Comparison of ENCODE assay signal across 13 cellular contexts in the genomic region with DNA sequence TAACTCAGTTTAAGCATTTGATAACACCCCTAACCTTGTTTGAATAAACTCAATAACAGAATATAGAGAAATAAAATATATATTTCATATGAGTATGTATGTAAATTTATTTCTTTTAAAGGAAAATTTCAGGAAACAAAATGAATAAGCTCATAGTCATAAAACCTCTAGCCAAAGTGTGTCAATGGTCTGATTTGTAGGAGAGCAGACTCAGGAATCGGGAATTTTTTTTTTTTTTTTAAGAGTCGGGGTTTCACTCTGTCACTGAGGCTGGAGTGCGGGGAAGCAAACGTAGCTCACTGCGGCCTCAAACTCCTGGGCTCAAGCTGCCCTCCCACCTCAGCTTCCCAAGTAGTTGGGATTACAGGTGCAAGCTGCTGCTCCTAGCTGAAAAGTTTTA. TPM values are rescaled to one million over a fixed set of nuclear protein-coding genes. Genes with fewer than 3 reads are reported as not detected.
A peak's percentile ranks its signal among the peaks of the same experiment; 100 is the strongest.
DNase-seq lines count a peak whose midpoint lies in the region; ATAC-seq and TF ChIP-seq lines count a peak whose summit lies in the region.
"Had no signal": no experiment of that assay in that cellular context is flagged by ENCODE, and none has a peak within 500 bp of the region (broad histone marks: within the 10 kb centered on the region; RNA-seq: fewer than 3 reads in every experiment).

No MANE protein-coding gene starts in this region.

- no peak overlapping the region for H3K27ac Mint-ChIP-seq in progenitor cell of endocrine pancreas

- DNase-seq in HCEC 1CT = peak; percentile 5
- no peak for DNase-seq in tibial artery
- no peak for DNase-seq in progenitor cell of endocrine pancreas (ENCODE audit: low spot score, unreplicated experiment)
- no peak for DNase-seq in DMS153 treated with DMSO at 0.1 percent for 48 hours (lab: John Stamatoyannopoulos, UW; ENCODE audit: unreplicated experiment)
- DNase-seq: activated naive CD4-positive, alpha-beta T cell; Caco-2; KG1; NCI-H187 had no signal

- TF ChIP-seq CTCF in WI38 (IDR thresholded peaks at IDR 0.05; ENCODE audit: low read depth, low read length) (no peak), gastroesophageal sphincter (IDR thresholded peaks at IDR 0.05) (no peak), tibial artery (IDR thresholded peaks at IDR 0.05) (no peak), progenitor cell of endocrine pancreas (IDR thresholded peaks at IDR 0.05; ENCODE audit: unreplicated experiment) (no peak)

- H3K9me3 ChIP-seq in gastroesophageal sphincter (no peaks in the 10 kb centered on the region), tibial artery (no peaks in the 10 kb centered on the region)
- H3K9me3 ChIP-seq: Caco-2 had no signal

- H3K27ac ChIP-seq in gastroesophageal sphincter (peak overlapping the region in 2 of 4 donors; percentile 50 to 57), tibial artery (peak overlapping the region; percentile 96 to 99)

- H3K27me3 ChIP-seq in gastroesophageal sphincter (no peaks in the 10 kb centered on the region), tibial artery (no peaks in the 10 kb centered on the region)

- H3K27me3 Mint-ChIP-seq in progenitor cell of endocrine pancreas = peaks cover 23% of the 10 kb centered on the region
- H3K27me3 Mint-ChIP-seq: central memory CD8-positive, alpha-beta T cell had no signal

- peak overlapping the region; percentile 78; the same call in 1 of the 2 replicates for H3K4me3 ChIP-seq in WI38 (ENCODE audit: low read depth, low read length)
- peak overlapping the region; percentile 94 to 99 for H3K4me3 ChIP-seq in gastroesophageal sphincter
- H3K4me3 ChIP-seq in tibial artery = peak overlapping the region; percentile 95 to 100

- TF ChIP-seq POLR2A in gastroesophageal sphincter (IDR thresholded peaks at IDR 0.05) = no peak

- peaks cover 7 to 84% (median 10%) of the 10 kb centered on the region in 3 donors for H3K4me1 ChIP-seq in gastroesophageal sphincter
- peaks cover 0 to 77% (median 57%) of the 10 kb centered on the region in 4 donors for H3K4me1 ChIP-seq in tibial artery
- H3K4me1 ChIP-seq: Caco-2 had no signal

- intact Hi-C loops in tibial artery (cut with DNase I; ENCODE audit: low total_unique reads) = no loop called here

- TF ChIP-seq EP300 in gastroesophageal sphincter (IDR thresholded peaks at IDR 0.05) = no peak

- H3K4me1 Mint-ChIP-seq in progenitor cell of endocrine pancreas (ENCODE audit: low read depth) = peaks cover 27% of the 10 kb centered on the region

- peaks cover 2% of the 10 kb centered on the region for H3K36me3 Mint-ChIP-seq in progenitor cell of endocrine pancreas (ENCODE audit: insufficient read depth)

- H3K36me3 ChIP-seq in gastroesophageal sphincter = no peaks in the 10 kb centered on the region
- H3K36me3 ChIP-seq in tibial artery = no peaks in the 10 kb centered on the region

- H3K4me3 Mint-ChIP-seq in progenitor cell of endocrine pancreas (ENCODE audit: low read depth) = no peak overlapping the region

- 53 to 59% methylated on average over 4 to 5 of the region's 5 CpGs for WGBS in gastroesophageal sphincter (ENCODE audit: low coverage in 1 of 2), 2 donors

- ATAC-seq in gastroesophageal sphincter (no peak), HG02678 (IDR thresholded peaks at IDR 0.05; ENCODE audit: unreplicated experiment) (no peak)
- ATAC-seq: esophagus mucosa had no signal

- H3K9me3 Mint-ChIP-seq in progenitor cell of endocrine pancreas (ENCODE audit: low read depth) = no peaks in the 10 kb centered on the region
- H3K9me3 Mint-ChIP-seq: central memory CD8-positive, alpha-beta T cell had no signal

RNA-seq across cellular contexts. Expression of gene PKD2, which starts 2.4 kb away (rescaled TPM):
- total RNA-seq in gastroesophageal sphincter = 100 to 1,000 TPM in 3 of 4 donors, 10 to 100 TPM in 1; 84.5 to 125 (median 117) TPM
- 40.3 and 41.1 TPM in 2 replicates for total RNA-seq in progenitor cell of endocrine pancreas

RNA-seq across cellular contexts. Expression of gene SPP1, which starts 34.4 kb away (rescaled TPM):
- total RNA-seq in gastroesophageal sphincter = 10 to 100 TPM in 2 of 4 donors, 1 to 10 TPM in 2; 5.6 to 37.8 (median 10.3) TPM
- 3.7 and 11.1 TPM in 2 replicates for total RNA-seq in progenitor cell of endocrine pancreas
